Comparison of ENCODE assay signal across 19 cellular contexts in the genomic region with DNA sequence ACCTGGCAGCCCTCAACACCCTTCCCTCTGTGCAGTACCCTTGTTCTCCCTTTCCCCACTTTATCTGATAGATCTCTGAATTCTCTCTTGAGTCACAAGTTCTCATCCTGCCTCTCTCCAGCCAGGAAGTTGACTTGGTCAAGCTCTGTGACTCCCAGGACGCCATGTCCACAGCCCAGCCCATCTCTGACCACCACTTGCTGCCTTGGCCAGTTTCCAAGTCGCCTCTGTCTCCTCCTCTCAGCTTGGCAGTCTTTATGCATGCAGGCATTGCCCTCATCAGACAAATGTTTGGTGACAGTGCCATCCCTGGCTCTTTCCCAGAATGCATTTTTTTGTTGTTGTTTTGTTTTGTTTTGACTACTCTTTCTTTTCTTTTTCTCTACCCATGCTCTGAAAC.
"Had no signal": no experiment of that assay in that cellular context is flagged by ENCODE, and none has a peak within 500 bp of the region (broad histone marks: within the 10 kb centered on the region; RNA-seq: fewer than 3 reads in every experiment).

No MANE protein-coding gene starts in this region.

- FAIRE-seq: frontal cortex, islet of Langerhans, small intestine had no signal

- ATAC-seq: esophagus mucosa, left lobe of liver had no signal

- H3K4me1 ChIP-seq: colonic mucosa, heart right ventricle, sigmoid colon, stomach had no signal

- H3K9me3 ChIP-seq: colonic mucosa, sigmoid colon had no signal

- H3K27ac ChIP-seq: colonic mucosa, heart right ventricle, sigmoid colon, stomach had no signal

- H3K27me3 ChIP-seq: colonic mucosa, heart right ventricle, sigmoid colon, stomach had no signal

- DNase-seq: colonic mucosa; effector CD4-positive, alpha-beta T cell; endodermal cell; heart right ventricle; hypothalamus; kidney glomerular epithelial cell; mammary epithelial cell; nephron progenitor cell; posterior cingulate gyrus; sigmoid colon; small intestine; stimulated activated CD4-positive, alpha-beta T cell treated with anti-CD3 and anti-CD28 coated beads, Interleukin-12 subunit alpha, Interleukin-12 subunit beta, amount 100 ng/mL, for 4 hours; stimulated activated naive CD4-positive, alpha-beta T cell; stomach; trophoblast cell had no signal

- H3K36me3 ChIP-seq: colonic mucosa, heart right ventricle, sigmoid colon, stomach had no signal

- H3K4me3 ChIP-seq: colonic mucosa, heart right ventricle, sigmoid colon, stomach had no signal
